1 cellular context compared by ENCODE assay signal in genomic region chr2:12862541-12862940, GRCh38.
TF ChIP-seq lines count a peak whose summit lies in the region.

No MANE protein-coding gene starts in this region.

TF ChIP-seq in IMR-90, 13 proteins besides CTCF, POLR2A, EP300 and RAD21 (continued from another document):
- no peak for TF ChIP-seq MAFK (IDR thresholded peaks at IDR 0.05; ENCODE audit: low read depth, low read length)
- TF ChIP-seq MAZ (IDR thresholded peaks at IDR 0.05; ENCODE audit: borderline replicate concordance, low read depth, low read length), result no peak
- TF ChIP-seq MXI1 (IDR thresholded peaks at IDR 0.05; ENCODE audit: borderline replicate concordance, low read depth, low read length), result no peak
- TF ChIP-seq RFX5 (IDR thresholded peaks at IDR 0.05; ENCODE audit: low read depth, low read length), result no peak
- no peak for TF ChIP-seq SMC3 (IDR thresholded peaks at IDR 0.05; ENCODE audit: low read depth, low read length)
- no peak for TF ChIP-seq CHD1 (IDR thresholded peaks at IDR 0.05; ENCODE audit: low read depth, low read length)
- TF ChIP-seq USF2 (IDR thresholded peaks at IDR 0.05; ENCODE audit: low read depth, low read length), result no peak
- TF ChIP-seq RCOR1 (IDR thresholded peaks at IDR 0.05; ENCODE audit: insufficient replicate concordance, low read length), result no peak
